Comparison of ENCODE assay signal across 27 cellular contexts in genomic region chr20:36010745-36011326, GRCh38. TPM values are rescaled to one million over a fixed set of nuclear protein-coding genes. Genes with fewer than 3 reads are reported as not detected.
DNase-seq lines count a peak whose midpoint lies in the region; ATAC-seq, FAIRE-seq and TF ChIP-seq lines count a peak whose summit lies in the region.
"Had no signal": no experiment of that assay in that cellular context is flagged by ENCODE, and none has a peak within 500 bp of the region (broad histone marks: within the 10 kb centered on the region; RNA-seq: fewer than 3 reads in every experiment).

No MANE protein-coding gene starts in this region.

- H3K4me2 ChIP-seq in HepG2 (ENCODE audit: low read depth, low read length), result no peak overlapping the region
- H3K4me2 ChIP-seq in neural cell (ENCODE audit: low read length), result no peak overlapping the region

- H3K79me2 ChIP-seq in HepG2 (ENCODE audit: insufficient read depth, low read length) (no peaks in the 10 kb centered on the region), neural cell (replicated peaks; ENCODE audit: insufficient read depth, low read length) (no peaks in the 10 kb centered on the region)

- no peak for TF ChIP-seq POLR2A in HepG2 (IDR thresholded peaks at IDR 0.05; ENCODE audit: insufficient read depth in 1 of 2, low read depth in 2 of 2, low read length in 2 of 2)
- no peak for TF ChIP-seq POLR2A in right lobe of liver (IDR thresholded peaks at IDR 0.05)

- peaks cover 0 to 4% of the 10 kb centered on the region in 2 experiments; a peak in 2 of 5 replicates for H3K27me3 ChIP-seq in HepG2 (ENCODE audit: control insufficient read depth in 1 of 2, insufficient read depth in 2 of 2, low read length in 2 of 2)
- no peaks in the 10 kb centered on the region for H3K27me3 ChIP-seq in right lobe of liver
- H3K27me3 ChIP-seq in neural cell (ENCODE audit: insufficient read depth, low read depth, low read length), result no peaks in the 10 kb centered on the region
- H3K27me3 ChIP-seq: MG63 had no signal

- ATAC-seq in HepG2 (peak; percentile 31; the same call in 2 of the 3 replicates), right lobe of liver (no peak), WTC11 (peak; percentile 22; the same call in 1 of the 2 replicates), HG03460 (IDR thresholded peaks at IDR 0.05; ENCODE audit: unreplicated experiment) (no peak)
- ATAC-seq: HCT116, K562 had no signal

- TF ChIP-seq CTCF in HepG2 (CRISPR knock-in tag; IDR thresholded peaks at IDR 0.05), result no peak
- no peak for TF ChIP-seq CTCF in right lobe of liver (IDR thresholded peaks at IDR 0.05)
- no peak for TF ChIP-seq CTCF in WTC11 (IDR thresholded peaks at IDR 0.05)
- TF ChIP-seq CTCF in neural cell (IDR thresholded peaks at IDR 0.05; ENCODE audit: poor library complexity, severe bottlenecking), result no peak

- H3K27ac ChIP-seq in HepG2 (ENCODE audit: extremely low read length, insufficient read depth, low read length), result no peak overlapping the region
- no peak overlapping the region for H3K27ac ChIP-seq in right lobe of liver
- no peak overlapping the region for H3K27ac ChIP-seq in neural cell (ENCODE audit: low read length)
- H3K27ac ChIP-seq: C4-2B had no signal

- no peak overlapping the region for H3K27ac Mint-ChIP-seq in WTC11
- no peak overlapping the region for H3K27ac Mint-ChIP-seq in activated CD4-positive, alpha-beta memory T cell treated with anti-CD3 and anti-CD28 coated beads, Interleukin-2, amount 10 ng/mL, durations not matched to agents 7 days and 5 days
- H3K27ac Mint-ChIP-seq: CD8-positive, alpha-beta memory T cell had no signal

- H4K20me1 ChIP-seq in HepG2 (ENCODE audit: insufficient read depth, low read length) (no peaks in the 10 kb centered on the region), neural cell (ENCODE audit: insufficient read depth) (no peaks in the 10 kb centered on the region)

- CTCF ChIA-PET in HepG2 (lab: Yijun Ruan, JAX; ENCODE audit: low intra/inter-chr PET ratio, low total read pairs) (no interaction called here), WTC11 (lab: Charles Lee) (interaction anchor here (1.4 to 8.2 kb wide), 3 partner anchors 19 to 146 kb away, joined by 4 to 51 read pairs (median 4); no protein-coding TSS in a partner anchor)
- CTCF ChIA-PET in activated CD4-positive, alpha-beta memory T cell treated with anti-CD3 and anti-CD28 coated beads, Interleukin-2, amount 10 ng/mL, durations not matched to agents 7 days and 5 days (lab: Charles Lee), result interaction anchor here (1.0 to 1.5 kb wide), 2 partner anchors 17 to 20 kb away, joined by 3 to 10 read pairs; no protein-coding TSS in a partner anchor

- no peaks in the 10 kb centered on the region for H3F3A ChIP-seq in neural cell (ENCODE audit: insufficient read depth, low read length, poor library complexity, severe bottlenecking)

- H2AFZ ChIP-seq in HepG2 (ENCODE audit: low read length) (no peak overlapping the region), neural cell (ENCODE audit: low read depth, low read length) (no peak overlapping the region)

- no peaks in the 10 kb centered on the region for H3K4me1 Mint-ChIP-seq in WTC11
- no peaks in the 10 kb centered on the region for H3K4me1 Mint-ChIP-seq in activated CD4-positive, alpha-beta memory T cell treated with anti-CD3 and anti-CD28 coated beads, Interleukin-2, amount 10 ng/mL, durations not matched to agents 7 days and 5 days
- H3K4me1 Mint-ChIP-seq: CD8-positive, alpha-beta memory T cell had no signal

- no peaks in the 10 kb centered on the region for H3K9me2 ChIP-seq in neural cell (ENCODE audit: insufficient read depth, low read length)

- in situ Hi-C loops in HepG2 (cut with HindIII; ENCODE audit: extremely low pct_ligation_motif_present, low pct_unique_long_range_greater_than_20kb), result no loop called here

- no peak for FAIRE-seq in HepG2 (lab: Jason Lieb, UNC)
- FAIRE-seq: A204.1, G401.6, GM12892, GM18507, K562 had no signal

- TF ChIP-seq EP300 in HepG2 (IDR thresholded peaks at IDR 0.05; ENCODE audit: low read depth in 2 of 2, low read length in 2 of 2), result no peak
- no peak for TF ChIP-seq EP300 in HepG2 (CRISPR knock-in tag; IDR thresholded peaks at IDR 0.05; ENCODE audit: borderline replicate concordance)
- no peak for TF ChIP-seq EP300 in neural cell (conservative IDR thresholded peaks at IDR 0.05; ENCODE audit: poor library complexity, severe bottlenecking)

- WGBS in HepG2 (ENCODE audit: low lambda C conversion rate), result 57% methylated on average over 6 of the region's 6 CpGs
- WGBS in right lobe of liver (ENCODE audit: insufficient coverage, low coverage, low lambda C conversion rate, missing lambda C conversion rate), result 81% methylated on average over 5 of the region's 6 CpGs

- no peaks in the 10 kb centered on the region for H3K36me3 ChIP-seq in HepG2 (replicated peaks in 1 of 2; ENCODE audit: control insufficient read depth in 1 of 2, insufficient read depth in 2 of 2, low read length in 2 of 2)
- no peaks in the 10 kb centered on the region for H3K36me3 ChIP-seq in right lobe of liver
- H3K36me3 ChIP-seq in neural cell (ENCODE audit: insufficient read depth, low read length), result no peaks in the 10 kb centered on the region
- H3K36me3 ChIP-seq: MG63 had no signal

- H3K4me1 ChIP-seq in HepG2 (ENCODE audit: insufficient read depth, low read length) (no peaks in the 10 kb centered on the region), right lobe of liver (no peaks in the 10 kb centered on the region)

- H3K9me3 ChIP-seq in HepG2 (ENCODE audit: low read length) (no peaks in the 10 kb centered on the region), right lobe of liver (no peaks in the 10 kb centered on the region), neural cell (ENCODE audit: low read length) (no peaks in the 10 kb centered on the region)
- H3K9me3 ChIP-seq: MG63 had no signal

- H3K9ac ChIP-seq in HepG2 (ENCODE audit: insufficient read depth, low read depth, low read length) (no peak overlapping the region), neural cell (ENCODE audit: low read length) (no peak overlapping the region)

- H3K4me3 ChIP-seq in HepG2 (replicated peaks in 1 of 3; ENCODE audit: insufficient read depth in 1 of 3, low read depth in 2 of 3, low read length in 3 of 3) (no peak overlapping the region), right lobe of liver (no peak overlapping the region), neural cell (ENCODE audit: low read length) (no peak overlapping the region)
- H3K4me3 ChIP-seq: K562, MG63 had no signal

- POLR2A ChIA-PET in HepG2 (lab: Yijun Ruan, JAX) (no interaction called here), WTC11 (lab: Charles Lee) (no interaction called here)
- POLR2A ChIA-PET in activated CD4-positive, alpha-beta memory T cell treated with anti-CD3 and anti-CD28 coated beads, Interleukin-2, amount 10 ng/mL, durations not matched to agents 7 days and 5 days (lab: Charles Lee), result no interaction called here

- intact Hi-C loops in HepG2 (cut with micrococcal nuclease; ENCODE audit: unreplicated experiment), result no loop called here
- intact Hi-C loops in right lobe of liver (cut with DNase I), result no loop called here

- H3K36me3 Mint-ChIP-seq in WTC11, result no peaks in the 10 kb centered on the region
- no peaks in the 10 kb centered on the region for H3K36me3 Mint-ChIP-seq in activated CD4-positive, alpha-beta memory T cell treated with anti-CD3 and anti-CD28 coated beads, Interleukin-2, amount 10 ng/mL, durations not matched to agents 7 days and 5 days (ENCODE audit: low read depth)
- H3K36me3 Mint-ChIP-seq: CD8-positive, alpha-beta memory T cell had no signal

- H3K9me3 Mint-ChIP-seq in WTC11, result no peaks in the 10 kb centered on the region
- no peaks in the 10 kb centered on the region for H3K9me3 Mint-ChIP-seq in activated CD4-positive, alpha-beta memory T cell treated with anti-CD3 and anti-CD28 coated beads, Interleukin-2, amount 10 ng/mL, durations not matched to agents 7 days and 5 days
- H3K9me3 Mint-ChIP-seq: CD8-positive, alpha-beta memory T cell had no signal

- DNase-seq in HepG2 (ENCODE audit: low spot score) (no peak), right lobe of liver (no peak), WTC11 (ENCODE audit: low spot score) (no peak), OCI-M2 (lab: John Stamatoyannopoulos, UW; ENCODE audit: unreplicated experiment) (no peak)
- DNase-seq in activated CD4-positive, alpha-beta memory T cell treated with anti-CD3 and anti-CD28 coated beads, Interleukin-2, amount 10 ng/mL, durations not matched to agents 7 days and 5 days, result no peak
- DNase-seq: Calu3; CD8-positive, alpha-beta memory T cell; DMS153; GOT3; MG63; NCI-H1417; NCI-H1694 treated with DMSO at 0.1 percent for 48 hours; NCI-H2081 treated with DMSO at 0.1 percent for 48 hours; NCI-H2227 treated with DMSO at 0.1 percent for 48 hours; NCI-H510A; NCI-H774; OCI-M1; SHP77 had no signal

- H3K27me3 Mint-ChIP-seq in WTC11 (ENCODE audit: low read depth), result no peaks in the 10 kb centered on the region
- H3K27me3 Mint-ChIP-seq in activated CD4-positive, alpha-beta memory T cell treated with anti-CD3 and anti-CD28 coated beads, Interleukin-2, amount 10 ng/mL, durations not matched to agents 7 days and 5 days, result no peaks in the 10 kb centered on the region

- H3K4me3 Mint-ChIP-seq in WTC11, result no peak overlapping the region
- no peak overlapping the region for H3K4me3 Mint-ChIP-seq in activated CD4-positive, alpha-beta memory T cell treated with anti-CD3 and anti-CD28 coated beads, Interleukin-2, amount 10 ng/mL, durations not matched to agents 7 days and 5 days

- TF ChIP-seq RAD21 in HepG2 (CRISPR knock-in tag; IDR thresholded peaks at IDR 0.05) (no peak), neural cell (conservative IDR thresholded peaks at IDR 0.05) (no peak)

- BruUV-seq in HepG2 (replicated peaks; lab: Mats Ljungman, UMichigan), result no TSS peak

RNA-seq across cellular contexts. Expression of gene CNBD2, which starts 42.4 kb away (rescaled TPM):
- total RNA-seq in HepG2 (2016; rRNA removed; fragmentation: Illumina TruSeq; extraction: Trizol) (12.4 and 13.8 TPM in 2 replicates), right lobe of liver (1 to 10 TPM; 1.6 to 2.2 (median 1.9) TPM), WTC11 (2021) (2.2 to 3.8 TPM (median 2.9 TPM) in 3 replicates)
- 12.1 and 21.0 TPM in 2 replicates for total RNA-seq in HepG2 (2016; cell fraction: cytosol; rRNA removed; fragmentation: Illumina TruSeq; extraction: Trizol; ENCODE audit: low read depth)
- 12.3 and 13.6 TPM in 2 replicates for total RNA-seq in HepG2 (2016; cell fraction: insoluble cytoplasmic fraction; rRNA removed; fragmentation: Illumina TruSeq; extraction: Trizol)
- total RNA-seq in HepG2 (2016; cell fraction: membrane; rRNA removed; fragmentation: Illumina TruSeq; extraction: Trizol), result 17.3 and 23.9 TPM in 2 replicates
- total RNA-seq in HepG2 (2016; cell fraction: nucleus; rRNA removed; fragmentation: Illumina TruSeq; extraction: Trizol), result 10.0 and 11.4 TPM in 2 replicates
- polyA plus RNA-seq in HepG2 (2011; rRNA removed) (22.8 and 23.4 TPM in 2 replicates), neural cell (9.5 TPM in 2 replicates)
- 21.1 and 24.5 TPM in 2 replicates for polyA plus RNA-seq in HepG2 (2011; cell fraction: cytosol; rRNA removed)
- polyA plus RNA-seq in HepG2 (2011; cell fraction: nucleus; rRNA removed), result 18.7 and 23.9 TPM in 2 replicates
- 12.3 and 14.5 TPM in 2 replicates for polyA plus RNA-seq in HepG2 (2012)
- 19.5 and 24.0 TPM in 2 replicates for polyA plus RNA-seq in HepG2 (2016; cell fraction: cytosol; fragmentation: Illumina TruSeq; extraction: Trizol; ENCODE audit: low read depth)
- 15.6 and 19.5 TPM in 2 replicates for polyA plus RNA-seq in HepG2 (2016; cell fraction: insoluble cytoplasmic fraction; fragmentation: Illumina TruSeq; extraction: Trizol; ENCODE audit: low read depth)
- polyA plus RNA-seq in HepG2 (2016; cell fraction: membrane; fragmentation: Illumina TruSeq; extraction: Trizol; ENCODE audit: low read depth), result 18.5 and 22.3 TPM in 2 replicates
- polyA plus RNA-seq in HepG2 (2016; cell fraction: nucleus; fragmentation: Illumina TruSeq; extraction: Trizol; ENCODE audit: insufficient read depth, low read depth), result 16.4 and 20.6 TPM in 2 replicates
- 2.0 and 5.3 TPM in 2 replicates for polyA minus RNA-seq in HepG2 (2011; rRNA and poly(A)+ RNA removed; ENCODE audit: low replicate concordance)
- 4.2 and 5.2 TPM in 2 replicates for polyA minus RNA-seq in HepG2 (2011; cell fraction: cytosol; rRNA and poly(A)+ RNA removed)
- 7.7 and 8.5 TPM in 2 replicates for polyA minus RNA-seq in HepG2 (2011; cell fraction: nucleus; rRNA and poly(A)+ RNA removed)
- polyA minus RNA-seq in neural cell, result 2.7 and 6.8 TPM in 2 replicates
- total RNA-seq in activated CD4-positive, alpha-beta memory T cell treated with anti-CD3 and anti-CD28 coated beads, Interleukin-2, amount 10 ng/mL, durations not matched to agents 7 days and 5 days, result 1 to 10 TPM; 4.6 to 5.4 TPM

RNA-seq across cellular contexts. Expression of gene SCAND1, which starts 56.5 kb away (rescaled TPM):
- total RNA-seq in HepG2 (2016; rRNA removed; fragmentation: Illumina TruSeq; extraction: Trizol) (86.3 and 109 TPM in 2 replicates), right lobe of liver (100 to 1,000 TPM in 2 of 6 experiments, 10 to 100 TPM in 4; 35.5 to 106 (median 43.8) TPM), WTC11 (2021) (94.2 to 103 TPM (median 94.6 TPM) in 3 replicates)
- 35.8 and 45.6 TPM in 2 replicates for total RNA-seq in HepG2 (2016; cell fraction: cytosol; rRNA removed; fragmentation: Illumina TruSeq; extraction: Trizol; ENCODE audit: low read depth)
- total RNA-seq in HepG2 (2016; cell fraction: insoluble cytoplasmic fraction; rRNA removed; fragmentation: Illumina TruSeq; extraction: Trizol), result 84.6 and 104 TPM in 2 replicates
- 37.7 and 45.1 TPM in 2 replicates for total RNA-seq in HepG2 (2016; cell fraction: membrane; rRNA removed; fragmentation: Illumina TruSeq; extraction: Trizol)
- 33.5 and 37.6 TPM in 2 replicates for total RNA-seq in HepG2 (2016; cell fraction: nucleus; rRNA removed; fragmentation: Illumina TruSeq; extraction: Trizol)
- polyA plus RNA-seq in HepG2 (2011; rRNA removed) (19.3 and 25.5 TPM in 2 replicates), neural cell (156 and 194 TPM in 2 replicates)
- polyA plus RNA-seq in HepG2 (2011; cell fraction: cytosol; rRNA removed), result 23.9 and 54.3 TPM in 2 replicates
- 51.9 and 57.0 TPM in 2 replicates for polyA plus RNA-seq in HepG2 (2011; cell fraction: nucleus; rRNA removed)
- polyA plus RNA-seq in HepG2 (2012), result 21.2 and 23.7 TPM in 2 replicates
- 35.0 and 35.6 TPM in 2 replicates for polyA plus RNA-seq in HepG2 (2016; cell fraction: cytosol; fragmentation: Illumina TruSeq; extraction: Trizol; ENCODE audit: low read depth)
- polyA plus RNA-seq in HepG2 (2016; cell fraction: insoluble cytoplasmic fraction; fragmentation: Illumina TruSeq; extraction: Trizol; ENCODE audit: low read depth), result 80.7 and 95.3 TPM in 2 replicates
- 26.0 and 27.7 TPM in 2 replicates for polyA plus RNA-seq in HepG2 (2016; cell fraction: membrane; fragmentation: Illumina TruSeq; extraction: Trizol; ENCODE audit: low read depth)
- 59.0 and 66.7 TPM in 2 replicates for polyA plus RNA-seq in HepG2 (2016; cell fraction: nucleus; fragmentation: Illumina TruSeq; extraction: Trizol; ENCODE audit: insufficient read depth, low read depth)
- 4.2 and 28.6 TPM in 2 replicates for polyA minus RNA-seq in HepG2 (2011; rRNA and poly(A)+ RNA removed; ENCODE audit: low replicate concordance)
- 37.4 and 37.9 TPM in 2 replicates for polyA minus RNA-seq in HepG2 (2011; cell fraction: cytosol; rRNA and poly(A)+ RNA removed)
- 10.8 and 19.3 TPM in 2 replicates for polyA minus RNA-seq in HepG2 (2011; cell fraction: nucleus; rRNA and poly(A)+ RNA removed)
- polyA minus RNA-seq in neural cell, result 64.8 and 71.6 TPM in 2 replicates
- total RNA-seq in activated CD4-positive, alpha-beta memory T cell treated with anti-CD3 and anti-CD28 coated beads, Interleukin-2, amount 10 ng/mL, durations not matched to agents 7 days and 5 days, result 10 to 100 TPM; 65.5 to 70.0 TPM

Comparison
In these comparisons a context has a peak if more than half of its experiments do, and no peak if none do; other contexts are left out.
1. ATAC-seq: peak in HepG2 (single experiment) and WTC11 (single experiment); none in right lobe of liver (0 of 4) and HG03460 (single experiment).